ENCODE assay signal across 8 cellular contexts in genomic region chr14:92352158-92352985, GRCh38. TPM values are rescaled to one million over a fixed set of nuclear protein-coding genes. Genes with fewer than 3 reads are reported as not detected.
DNase-seq lines count a peak whose midpoint lies in the region; ATAC-seq lines count a peak whose summit lies in the region.

No MANE protein-coding gene starts in this region.

- no peaks in the 10 kb centered on the region for H3K27me3 ChIP-seq in Karpas-422 (ENCODE audit: low read length)
- no peaks in the 10 kb centered on the region for H3K27me3 ChIP-seq in aorta (ENCODE audit: control insufficient read depth in 1 of 2, insufficient read depth in 2 of 2, low read length in 1 of 2)

- no peak overlapping the region for H3K4me3 Mint-ChIP-seq in activated CD8-positive, alpha-beta T cell treated with anti-CD3 and anti-CD28 coated beads, Interleukin-2, amount 10 ng/mL, durations not matched to agents 7 days and 5 days

- H3K27me3 Mint-ChIP-seq in activated CD8-positive, alpha-beta T cell treated with anti-CD3 and anti-CD28 coated beads, Interleukin-2, amount 10 ng/mL, durations not matched to agents 7 days and 5 days (ENCODE audit: low read depth): peaks cover 17% of the 10 kb centered on the region

- H3K4me1 Mint-ChIP-seq in activated CD8-positive, alpha-beta T cell treated with anti-CD3 and anti-CD28 coated beads, Interleukin-2, amount 10 ng/mL, durations not matched to agents 7 days and 5 days (ENCODE audit: low read depth): no peaks in the 10 kb centered on the region

- no peaks in the 10 kb centered on the region for H3K36me3 ChIP-seq in Karpas-422 (ENCODE audit: insufficient read depth, low read length)
- no peaks in the 10 kb centered on the region for H3K36me3 ChIP-seq in aorta (ENCODE audit: control insufficient read depth in 1 of 2, insufficient read depth in 2 of 2, low read length in 1 of 2)

- H3K4me1 ChIP-seq in Karpas-422 (ENCODE audit: low read length) (peaks cover 12% of the 10 kb centered on the region), aorta (ENCODE audit: control insufficient read depth in 1 of 2, insufficient read depth in 2 of 2, low read length in 2 of 2) (no peaks in the 10 kb centered on the region)

- H3K27ac ChIP-seq in Karpas-422 (ENCODE audit: low read length) (no peak overlapping the region), aorta (ENCODE audit: low read depth in 1 of 2, low read length in 2 of 2) (no peak overlapping the region)

- H3K9me2 ChIP-seq in Karpas-422 (replicated peaks; ENCODE audit: insufficient read depth, low read length): no peaks in the 10 kb centered on the region

- no peaks in the 10 kb centered on the region for H3K36me3 Mint-ChIP-seq in activated CD8-positive, alpha-beta T cell treated with anti-CD3 and anti-CD28 coated beads, Interleukin-2, amount 10 ng/mL, durations not matched to agents 7 days and 5 days (ENCODE audit: low read depth)

- no peak overlapping the region for H3K27ac Mint-ChIP-seq in activated CD8-positive, alpha-beta T cell treated with anti-CD3 and anti-CD28 coated beads, Interleukin-2, amount 10 ng/mL, durations not matched to agents 7 days and 5 days

- POLR2A ChIA-PET in activated CD8-positive, alpha-beta T cell treated with anti-CD3 and anti-CD28 coated beads, Interleukin-2, amount 10 ng/mL, durations not matched to agents 7 days and 5 days (lab: Charles Lee): interaction anchor here (0.6 kb wide), 1 partner anchor 134 kb away, joined by 3 read pairs; no protein-coding TSS in a partner anchor

- no peak overlapping the region for H3K4me2 ChIP-seq in Karpas-422 (ENCODE audit: low read depth, low read length, poor library complexity, severe bottlenecking)

- intact Hi-C loops in aorta (cut with DNase I): no loop called here

- CTCF ChIA-PET in activated CD8-positive, alpha-beta T cell treated with anti-CD3 and anti-CD28 coated beads, Interleukin-2, amount 10 ng/mL, durations not matched to agents 7 days and 5 days (lab: Charles Lee): interaction anchor here (0.6 to 1.6 kb wide), 24 partner anchors 9 to 355 kb away, joined by 3 to 10 read pairs (median 3); partner anchors contain the start of genes ATXN3, CPSF2 and NDUFB1

- no peak overlapping the region for H3K9ac ChIP-seq in Karpas-422 (ENCODE audit: low read length)

- no peaks in the 10 kb centered on the region for H4K20me1 ChIP-seq in Karpas-422 (ENCODE audit: insufficient read depth, low read depth, low read length)

- no peak overlapping the region for H2AFZ ChIP-seq in Karpas-422 (ENCODE audit: low read length)

- H3K79me2 ChIP-seq in Karpas-422 (ENCODE audit: low read length): no peaks in the 10 kb centered on the region

- 57 to 58% methylated on average over 9 of the region's 9 CpGs for WGBS in aorta, 2 donors

- H3K9me3 ChIP-seq in Karpas-422 (ENCODE audit: low read length) (no peaks in the 10 kb centered on the region), aorta (ENCODE audit: control insufficient read depth, low read length) (no peaks in the 10 kb centered on the region)

- H3K9me3 Mint-ChIP-seq in activated CD8-positive, alpha-beta T cell treated with anti-CD3 and anti-CD28 coated beads, Interleukin-2, amount 10 ng/mL, durations not matched to agents 7 days and 5 days (ENCODE audit: insufficient read depth): no peaks in the 10 kb centered on the region

- peak; percentile 55 for ATAC-seq in activated CD8-positive, alpha-beta T cell treated with anti-CD3 and anti-CD28 coated beads, Interleukin-2, amount 10 ng/mL, durations not matched to agents 7 days and 5 days
- ATAC-seq in GM21515 (IDR thresholded peaks at IDR 0.05; ENCODE audit: unreplicated experiment) (no peak), aorta (ENCODE audit: low FRiP score) (no peak)

- DNase-seq in EH (ENCODE audit: low read depth) (peak; percentile 17), Karpas-422 (peak; percentile 87), lung microvascular endothelial cell (ENCODE audit: low read depth in 2 of 2) (peak; percentile 22 to 27), occipital lobe (lab: John Stamatoyannopoulos, UW) (no peak), aorta (no peak), SHP77 treated with DMSO at 0.1 percent for 48 hours (lab: John Stamatoyannopoulos, UW) (no peak)
- peak; percentile 74 for DNase-seq in activated CD8-positive, alpha-beta T cell treated with anti-CD3 and anti-CD28 coated beads, Interleukin-2, amount 10 ng/mL, durations not matched to agents 7 days and 5 days

- no peak overlapping the region for H3K4me3 ChIP-seq in Karpas-422 (ENCODE audit: low read length)
- no peak overlapping the region for H3K4me3 ChIP-seq in aorta (ENCODE audit: low read length in 2 of 2)

RNA-seq across cellular contexts. Expression of gene SLC24A4, which starts 29.4 kb away (rescaled TPM):
- total RNA-seq in Karpas-422 (2014; rRNA removed; shearing (Covaris generic); ENCODE audit: low replicate concordance): not detected in 2 replicates
- under 1 TPM in 1 of 2 experiments, not detected in 1; 0.05 TPM for total RNA-seq in activated CD8-positive, alpha-beta T cell treated with anti-CD3 and anti-CD28 coated beads, Interleukin-2, amount 10 ng/mL, durations not matched to agents 7 days and 5 days
- under 0.01 TPM in 2 replicates for total RNA-seq in lung microvascular endothelial cell
- total RNA-seq in occipital lobe: 0.31 TPM
- total RNA-seq in aorta: 1 to 10 TPM; 1.0 to 2.9 TPM
- polyA plus RNA-seq in aorta: under 1 TPM; 0.25 to 0.26 TPM

Comparison
In these comparisons a context has a peak if more than half of its experiments do, and no peak if none do; other contexts are left out.
1. DNase-seq: peak in EH (single experiment), Karpas-422 (single experiment), activated CD8-positive, alpha-beta T cell treated with anti-CD3 and anti-CD28 coated beads, Interleukin-2, amount 10 ng/mL, durations not matched to agents 7 days and 5 days (single experiment) and lung microvascular endothelial cell (2 of 2); none in occipital lobe (single experiment), aorta (0 of 2) and SHP77 treated with DMSO at 0.1 percent for 48 hours (single experiment).